22 cellular contexts compared by ENCODE assay signal in genomic region chr1:207316141-207316540, GRCh38. TPM values are rescaled to one million over a fixed set of nuclear protein-coding genes. Genes with fewer than 3 reads are reported as not detected.
A peak's percentile ranks its signal among the peaks of the same experiment; 100 is the strongest.
DNase-seq lines count a peak whose midpoint lies in the region; ATAC-seq and TF ChIP-seq lines count a peak whose summit lies in the region.
"Had no signal": no experiment of that assay in that cellular context is flagged by ENCODE, and none has a peak within 500 bp of the region (broad histone marks: within the 10 kb centered on the region; RNA-seq: fewer than 3 reads in every experiment).

No MANE protein-coding gene starts in this region.

- H3K4me3 ChIP-seq in Caco-2 (ENCODE audit: low read depth, low read length) (no peak overlapping the region), NB4 (ENCODE audit: low read depth, low read length) (no peak overlapping the region), prostate gland (no peak overlapping the region)
- H3K4me3 ChIP-seq: HAP-1, Peyer's patch, uterus had no signal

- TF ChIP-seq POLR2A in NB4 (IDR thresholded peaks at IDR 0.05; ENCODE audit: extremely low read depth, insufficient read length) = no peak
- no peak for TF ChIP-seq POLR2A in prostate gland (IDR thresholded peaks at IDR 0.05)

- DNase-seq in Caco-2 = peak; percentile 65 to 67
- peak; percentile 7 for DNase-seq in NB4 (ENCODE audit: low read depth)
- no peak for DNase-seq in foreskin keratinocyte
- DNase-seq in prostate gland (ENCODE audit: low spot score) = peak; percentile 59
- no peak for DNase-seq in activated CD4-positive, alpha-beta T cell treated with anti-CD3 and anti-CD28 coated beads for 1 hour
- DNase-seq in effector CD4-positive, alpha-beta T cell = no peak
- no peak for DNase-seq in HK-2 (ENCODE audit: unreplicated experiment)
- DNase-seq: activated CD8-positive, alpha-beta memory T cell treated with anti-CD3 and anti-CD28 coated beads, Interleukin-2, amount 10 ng/mL, durations not matched to agents 7 days and 5 days; activated effector memory CD4-positive, alpha-beta T cell treated with Interleukin-2 at 50 U/mL for 16 hours; central memory CD4-positive, alpha-beta T cell; kidney glomerular epithelial cell; NCI-H1105; NCI-H526 treated with DMSO at 0.1 percent for 48 hours; Peyer's patch; SK-N-SH; stimulated activated CD4-positive, alpha-beta T cell treated with anti-CD3 and anti-CD28 coated beads, Interleukin-1b, Interleukin-23, amount 100 ng/mL, for 48 hours; stimulated activated naive CD8-positive, alpha-beta T cell treated with anti-CD3 and anti-CD28 coated beads, Interleukin-15, amount 100 ng/mL, for 72 hours; T1000; uterus had no signal

- H3K9me3 ChIP-seq in Caco-2 (no peaks in the 10 kb centered on the region), prostate gland (no peaks in the 10 kb centered on the region)
- H3K9me3 ChIP-seq: HAP-1, Peyer's patch, SK-N-SH, uterus had no signal

- POLR2A ChIA-PET in Caco-2 (lab: Charles Lee) = no interaction called here

- no peaks in the 10 kb centered on the region for H3K27me3 Mint-ChIP-seq in Caco-2 (ENCODE audit: insufficient read depth, unreplicated experiment)
- H3K27me3 Mint-ChIP-seq: activated CD8-positive, alpha-beta memory T cell treated with anti-CD3 and anti-CD28 coated beads, Interleukin-2, amount 10 ng/mL, durations not matched to agents 7 days and 5 days; stimulated activated naive CD8-positive, alpha-beta T cell treated with anti-CD3 and anti-CD28 coated beads, Interleukin-15, amount 100 ng/mL, for 72 hours had no signal

- peak overlapping the region; percentile 58 for H3K4me3 Mint-ChIP-seq in Caco-2 (ENCODE audit: unreplicated experiment)
- H3K4me3 Mint-ChIP-seq: activated CD8-positive, alpha-beta memory T cell treated with anti-CD3 and anti-CD28 coated beads, Interleukin-2, amount 10 ng/mL, durations not matched to agents 7 days and 5 days; stimulated activated naive CD8-positive, alpha-beta T cell treated with anti-CD3 and anti-CD28 coated beads, Interleukin-15, amount 100 ng/mL, for 72 hours had no signal

- no peaks in the 10 kb centered on the region for H3K27me3 ChIP-seq in Caco-2 (replicated peaks; ENCODE audit: control insufficient read depth, insufficient read depth, low read length)
- no peaks in the 10 kb centered on the region for H3K27me3 ChIP-seq in foreskin keratinocyte
- H3K27me3 ChIP-seq in prostate gland (replicated peaks; ENCODE audit: insufficient read depth) = no peaks in the 10 kb centered on the region
- H3K27me3 ChIP-seq: Peyer's patch, uterus had no signal

- H3K27ac ChIP-seq in foreskin keratinocyte (peak overlapping the region; percentile 72), prostate gland (peak overlapping the region in 1 of 2 donors; percentile 68)
- H3K27ac ChIP-seq: uterus had no signal

- peaks cover 4% of the 10 kb centered on the region for H3K36me3 Mint-ChIP-seq in Caco-2 (ENCODE audit: insufficient read depth, unreplicated experiment)

- TF ChIP-seq CTCF in Caco-2 (IDR thresholded peaks at IDR 0.05; ENCODE audit: insufficient read depth in 1 of 2, low read depth in 1 of 2, low read length in 1 of 2, severe bottlenecking in 1 of 2, unreplicated experiment in 1 of 2) (no peak), NB4 (IDR thresholded peaks at IDR 0.05; ENCODE audit: low read depth, low read length) (no peak), foreskin keratinocyte (conservative IDR thresholded peaks at IDR 0.05) (peak; percentile 19), prostate gland (IDR thresholded peaks at IDR 0.05) (peak in 2 of 4 experiments; percentile 16 to 40)

- ATAC-seq in foreskin keratinocyte (no peak), GM21367 (IDR thresholded peaks at IDR 0.05; ENCODE audit: unreplicated experiment) (no peak)
- ATAC-seq: activated CD8-positive, alpha-beta memory T cell treated with anti-CD3 and anti-CD28 coated beads, Interleukin-2, amount 10 ng/mL, durations not matched to agents 7 days and 5 days; sciatic nerve; stimulated activated naive CD8-positive, alpha-beta T cell treated with anti-CD3 and anti-CD28 coated beads, Interleukin-15, amount 100 ng/mL, for 72 hours had no signal

- CTCF ChIA-PET in Caco-2 (lab: Charles Lee) = interaction anchor here (0.7 kb wide), 1 partner anchor 17 kb away, joined by 4 read pairs; no protein-coding TSS in a partner anchor

- H3K4me1 Mint-ChIP-seq in Caco-2 (ENCODE audit: low read depth, unreplicated experiment) = peaks cover 28% of the 10 kb centered on the region

- intact Hi-C loops in Caco-2 (cut with micrococcal nuclease; ENCODE audit: unreplicated experiment) = loop anchor here (1.0 to 2.0 kb wide), 3 partner anchors 33 to 228 kb away; partner anchors contain the start of gene C4BPB
- intact Hi-C loops in prostate gland (cut with DNase I) = no loop called here

- peaks cover 57% of the 10 kb centered on the region for H3K4me1 ChIP-seq in Caco-2
- peaks cover 23% of the 10 kb centered on the region for H3K4me1 ChIP-seq in foreskin keratinocyte
- no peaks in the 10 kb centered on the region for H3K4me1 ChIP-seq in prostate gland (replicated peaks)
- H3K4me1 ChIP-seq: Peyer's patch, uterus had no signal

- H3K36me3 ChIP-seq in Caco-2 (ENCODE audit: control insufficient read depth, insufficient read depth, low read length) (no peaks in the 10 kb centered on the region), prostate gland (no peaks in the 10 kb centered on the region)
- H3K36me3 ChIP-seq: HAP-1, Peyer's patch, uterus had no signal

- BruUV-seq in Caco-2 (replicated peaks; lab: Mats Ljungman, UMichigan) = no TSS peak

- peak overlapping the region; percentile 74 for H3K27ac Mint-ChIP-seq in Caco-2 (ENCODE audit: unreplicated experiment)
- H3K27ac Mint-ChIP-seq: activated CD8-positive, alpha-beta memory T cell treated with anti-CD3 and anti-CD28 coated beads, Interleukin-2, amount 10 ng/mL, durations not matched to agents 7 days and 5 days; stimulated activated naive CD8-positive, alpha-beta T cell treated with anti-CD3 and anti-CD28 coated beads, Interleukin-15, amount 100 ng/mL, for 72 hours had no signal

- H3K9me3 Mint-ChIP-seq in Caco-2 (ENCODE audit: unreplicated experiment) = no peaks in the 10 kb centered on the region

RNA-seq across cellular contexts. Expression of gene CD55, which starts 5.3 kb away (rescaled TPM):
- total RNA-seq in Caco-2 (2022) = 195 and 197 TPM in 2 replicates
- 9.6 and 10.1 TPM in 2 replicates for total RNA-seq in foreskin keratinocyte
- 7.2 and 7.8 TPM in 2 replicates for polyA plus RNA-seq in foreskin keratinocyte
- total RNA-seq in prostate gland = 10 to 100 TPM; 22.8 to 30.2 TPM

Comparison
In these comparisons a context has a peak if more than half of its experiments do, and no peak if none do; other contexts are left out.
1. DNase-seq: peak in Caco-2 (2 of 2), NB4 (single experiment) and prostate gland (single experiment); none in foreskin keratinocyte (0 of 2), activated CD4-positive, alpha-beta T cell treated with anti-CD3 and anti-CD28 coated beads for 1 hour (single experiment), effector CD4-positive, alpha-beta T cell (single experiment) and HK-2 (single experiment).